Comparison of ENCODE assay signal across 20 cellular contexts in the genomic region with DNA sequence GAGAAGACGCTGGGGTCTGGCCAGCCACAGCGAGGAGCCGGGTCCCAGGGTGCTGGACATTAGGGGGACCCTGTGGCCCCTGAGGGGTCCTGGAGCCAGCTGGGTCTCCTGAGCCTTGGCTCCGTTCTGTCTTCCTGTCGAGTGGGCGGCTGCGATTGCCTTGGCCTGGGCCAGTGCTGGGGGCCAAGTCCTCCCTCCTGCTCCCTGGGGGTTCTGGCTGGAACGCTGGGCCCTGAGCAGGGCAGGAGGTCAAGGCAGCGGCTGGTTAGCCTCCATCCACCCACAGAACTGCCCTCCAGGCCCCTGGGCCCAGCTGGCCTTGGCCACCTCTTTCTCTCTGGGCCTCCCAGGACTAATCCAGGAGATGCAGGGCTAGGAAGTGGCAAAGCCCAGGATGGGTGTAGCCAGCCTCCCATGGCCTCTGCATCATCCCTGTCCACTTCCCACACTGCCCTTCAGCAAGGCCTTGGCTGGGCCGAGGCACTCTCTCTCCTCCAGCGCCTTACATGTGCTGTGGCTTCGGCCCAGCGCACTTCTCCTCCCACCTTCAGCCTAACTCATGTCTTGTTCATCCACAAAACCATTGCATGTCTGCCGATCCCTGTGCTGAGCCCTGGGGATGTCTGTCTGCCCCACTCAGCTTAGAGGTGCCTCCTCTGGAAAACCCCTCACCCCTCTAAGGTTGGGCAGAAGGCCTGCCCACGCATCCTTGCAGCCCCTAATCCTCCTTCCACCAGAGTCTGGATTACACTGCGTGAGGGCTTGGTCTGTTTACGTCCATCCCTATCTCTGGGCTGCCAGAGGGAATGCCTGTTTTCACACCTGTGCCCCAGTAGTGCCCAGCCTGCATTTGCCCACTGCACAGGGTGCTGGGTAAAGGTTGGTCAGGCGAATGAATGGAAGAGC. TPM values are rescaled to one million over a fixed set of nuclear protein-coding genes. Genes with fewer than 3 reads are reported as not detected.
DNase-seq lines count a peak whose midpoint lies in the region; ATAC-seq, FAIRE-seq and TF ChIP-seq lines count a peak whose summit lies in the region.
"Had no signal": no experiment of that assay in that cellular context is flagged by ENCODE, and none has a peak within 500 bp of the region (broad histone marks: within the 10 kb centered on the region; RNA-seq: fewer than 3 reads in every experiment).

No MANE protein-coding gene starts in this region.

- H3K27ac ChIP-seq in HUES6 (ENCODE audit: low read depth, low read length) (no peak overlapping the region), kidney (ENCODE audit: low read depth in 2 of 2, low read length in 2 of 2) (peak overlapping the region; percentile 13 to 77), smooth muscle cell (ENCODE audit: low read depth) (peak overlapping the region; percentile 91), SJCRH30 (no peak overlapping the region)
- H3K27ac ChIP-seq: tibial artery, VCaP had no signal

- H3F3A ChIP-seq in smooth muscle cell (ENCODE audit: low read depth): peaks cover 9% of the 10 kb centered on the region

- H3K27ac Mint-ChIP-seq in WTC11: peak overlapping the region; percentile 65; the same call in 1 of the 2 replicates
- H3K27ac Mint-ChIP-seq: activated naive CD4-positive, alpha-beta T cell treated with anti-CD3 and anti-CD28 coated beads for 36 hours had no signal

- DNase-seq in WTC11 (ENCODE audit: low spot score): no peak
- DNase-seq in kidney: peak; percentile 85
- DNase-seq in smooth muscle cell (lab: John Stamatoyannopoulos, UW; ENCODE audit: unreplicated experiment): no peak
- DNase-seq in T-helper 1 cell: no peak
- DNase-seq in central memory CD4-positive, alpha-beta T cell: no peak
- DNase-seq in SJCRH30: no peak
- DNase-seq: activated naive CD4-positive, alpha-beta T cell treated with anti-CD3 and anti-CD28 coated beads for 36 hours; COR-L47; Karpas-422; NCI-H1092 treated with DMSO at 0.1 percent for 48 hours; NCI-H2029 treated with DMSO at 0.1 percent for 48 hours; NCI-H446; NK-92 treated with Interleukin-12 subunit alpha and Interleukin-12 subunit beta, amount 100 ng/mL, for 24 hours; stimulated activated naive CD4-positive, alpha-beta T cell; tibial artery had no signal

- H3K27me3 ChIP-seq in HUES6 (ENCODE audit: control insufficient read depth, insufficient read depth, low read length) (peaks cover 5% of the 10 kb centered on the region), smooth muscle cell (ENCODE audit: low read depth) (no peaks in the 10 kb centered on the region), SJCRH30 (peaks cover 17% of the 10 kb centered on the region; the same call in 1 of the 2 replicates)

- no peak overlapping the region for H3K4me3 Mint-ChIP-seq in WTC11
- H3K4me3 Mint-ChIP-seq: activated naive CD4-positive, alpha-beta T cell treated with anti-CD3 and anti-CD28 coated beads for 36 hours had no signal

- ATAC-seq in WTC11 (no peak), GM18861 (IDR thresholded peaks at IDR 0.05; ENCODE audit: unreplicated experiment) (no peak)
- ATAC-seq: sciatic nerve had no signal

- POLR2A ChIA-PET in WTC11 (lab: Charles Lee): interaction anchor here (0.6 kb wide), 1 partner anchor 137 kb away, joined by 6 read pairs; no protein-coding TSS in a partner anchor

- peaks cover 10% of the 10 kb centered on the region for H3K79me2 ChIP-seq in smooth muscle cell (ENCODE audit: low read depth)

- H3K36me3 ChIP-seq in HUES6 (ENCODE audit: control insufficient read depth, insufficient read depth, low read length) (0 out of 2 replicates have a peak, but pooled peaks cover 3% of the 10 kb centered on the region), kidney (ENCODE audit: control insufficient read depth in 1 of 2, insufficient read depth in 2 of 2, low read length in 2 of 2) (no peaks in the 10 kb centered on the region), smooth muscle cell (ENCODE audit: low read depth) (no peaks in the 10 kb centered on the region), SJCRH30 (no peaks in the 10 kb centered on the region)
- H3K36me3 ChIP-seq: tibial artery had no signal

- peak overlapping the region; percentile 88 for H3K4me2 ChIP-seq in smooth muscle cell

- no peak for TF ChIP-seq CTCF in WTC11 (IDR thresholded peaks at IDR 0.05)
- TF ChIP-seq CTCF in kidney (IDR thresholded peaks at IDR 0.05; ENCODE audit: borderline replicate concordance, extremely low read depth, insufficient read depth): no peak
- TF ChIP-seq CTCF in smooth muscle cell (IDR thresholded peaks at IDR 0.05; ENCODE audit: borderline replicate concordance, insufficient read depth, poor library complexity, severe bottlenecking): no peak

- H3K4me3 ChIP-seq in HUES6 (ENCODE audit: low read depth, low read length) (no peak overlapping the region), kidney (ENCODE audit: low read length in 2 of 2) (no peak overlapping the region), smooth muscle cell (no peak overlapping the region), SJCRH30 (no peak overlapping the region)
- H3K4me3 ChIP-seq: tibial artery had no signal

- no peak for FAIRE-seq in kidney (lab: Jason Lieb, UNC)
- FAIRE-seq: endothelial cell of umbilical vein had no signal

- CTCF ChIA-PET in WTC11 (lab: Charles Lee): interaction anchor here (1.4 to 1.9 kb wide), 2 partner anchors 16 to 32 kb away, joined by 4 to 8 read pairs; no protein-coding TSS in a partner anchor

- H4K20me1 ChIP-seq in smooth muscle cell (ENCODE audit: low read depth): no peaks in the 10 kb centered on the region

- no peaks in the 10 kb centered on the region for H3K9me3 Mint-ChIP-seq in WTC11
- H3K9me3 Mint-ChIP-seq: activated naive CD4-positive, alpha-beta T cell treated with anti-CD3 and anti-CD28 coated beads for 36 hours had no signal

- H3K4me1 ChIP-seq in HUES6 (ENCODE audit: control insufficient read depth, insufficient read depth, low read length): peaks cover 42% of the 10 kb centered on the region
- H3K4me1 ChIP-seq in kidney (ENCODE audit: control insufficient read depth in 1 of 2, insufficient read depth in 1 of 2, low read depth in 1 of 2, low read length in 2 of 2): peaks cover 0 to 4% of the 10 kb centered on the region in 2 donors
- peaks cover 12% of the 10 kb centered on the region for H3K4me1 ChIP-seq in smooth muscle cell (ENCODE audit: low read depth)
- H3K4me1 ChIP-seq in SJCRH30: peaks cover 6% of the 10 kb centered on the region; the same call in 1 of the 2 replicates

- H3K4me1 Mint-ChIP-seq in WTC11: peaks cover 46% of the 10 kb centered on the region

- H3K9ac ChIP-seq in HUES6 (ENCODE audit: low read length): peak overlapping the region; percentile 15
- H3K9ac ChIP-seq in kidney (ENCODE audit: low read length in 2 of 2): no peak overlapping the region
- no peak overlapping the region for H3K9ac ChIP-seq in smooth muscle cell (ENCODE audit: low read depth)

- H3K27me3 Mint-ChIP-seq in WTC11 (ENCODE audit: low read depth): peaks cover 5% of the 10 kb centered on the region

- H3K9me3 ChIP-seq in HUES6 (ENCODE audit: control insufficient read depth, insufficient read depth, low read depth, low read length) (no peaks in the 10 kb centered on the region), kidney (ENCODE audit: control insufficient read depth in 1 of 2, low read length in 2 of 2) (no peaks in the 10 kb centered on the region), smooth muscle cell (replicated peaks; ENCODE audit: low read depth) (no peaks in the 10 kb centered on the region), SJCRH30 (replicated peaks) (no peaks in the 10 kb centered on the region)
- H3K9me3 ChIP-seq: tibial artery had no signal

- no peak overlapping the region for H2AFZ ChIP-seq in smooth muscle cell (ENCODE audit: low read depth)

- WGBS in smooth muscle cell (ENCODE audit: low lambda C conversion rate): 57% methylated on average over 18 of the region's 18 CpGs

- intact Hi-C loops in kidney (cut with DNase I): no loop called here

- peaks cover 3% of the 10 kb centered on the region; the same call in 1 of the 2 replicates for H3K36me3 Mint-ChIP-seq in WTC11

TF ChIP-seq in WTC11, 78 proteins besides CTCF, POLR2A, EP300 and RAD21:
- TF ChIP-seq, protein P1, sequence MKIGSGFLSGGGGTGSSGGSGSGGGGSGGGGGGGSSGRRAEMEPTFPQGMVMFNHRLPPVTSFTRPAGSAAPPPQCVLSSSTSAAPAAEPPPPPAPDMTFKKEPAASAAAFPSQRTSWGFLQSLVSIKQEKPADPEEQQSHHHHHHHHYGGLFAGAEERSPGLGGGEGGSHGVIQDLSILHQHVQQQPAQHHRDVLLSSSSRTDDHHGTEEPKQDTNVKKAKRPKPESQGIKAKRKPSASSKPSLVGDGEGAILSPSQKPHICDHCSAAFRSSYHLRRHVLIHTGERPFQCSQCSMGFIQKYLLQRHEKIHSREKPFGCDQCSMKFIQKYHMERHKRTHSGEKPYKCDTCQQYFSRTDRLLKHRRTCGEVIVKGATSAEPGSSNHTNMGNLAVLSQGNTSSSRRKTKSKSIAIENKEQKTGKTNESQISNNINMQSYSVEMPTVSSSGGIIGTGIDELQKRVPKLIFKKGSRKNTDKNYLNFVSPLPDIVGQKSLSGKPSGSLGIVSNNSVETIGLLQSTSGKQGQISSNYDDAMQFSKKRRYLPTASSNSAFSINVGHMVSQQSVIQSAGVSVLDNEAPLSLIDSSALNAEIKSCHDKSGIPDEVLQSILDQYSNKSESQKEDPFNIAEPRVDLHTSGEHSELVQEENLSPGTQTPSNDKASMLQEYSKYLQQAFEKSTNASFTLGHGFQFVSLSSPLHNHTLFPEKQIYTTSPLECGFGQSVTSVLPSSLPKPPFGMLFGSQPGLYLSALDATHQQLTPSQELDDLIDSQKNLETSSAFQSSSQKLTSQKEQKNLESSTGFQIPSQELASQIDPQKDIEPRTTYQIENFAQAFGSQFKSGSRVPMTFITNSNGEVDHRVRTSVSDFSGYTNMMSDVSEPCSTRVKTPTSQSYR (CRISPR knock-in tag; IDR thresholded peaks at IDR 0.05): no peak
- TF ChIP-seq, protein P2, sequence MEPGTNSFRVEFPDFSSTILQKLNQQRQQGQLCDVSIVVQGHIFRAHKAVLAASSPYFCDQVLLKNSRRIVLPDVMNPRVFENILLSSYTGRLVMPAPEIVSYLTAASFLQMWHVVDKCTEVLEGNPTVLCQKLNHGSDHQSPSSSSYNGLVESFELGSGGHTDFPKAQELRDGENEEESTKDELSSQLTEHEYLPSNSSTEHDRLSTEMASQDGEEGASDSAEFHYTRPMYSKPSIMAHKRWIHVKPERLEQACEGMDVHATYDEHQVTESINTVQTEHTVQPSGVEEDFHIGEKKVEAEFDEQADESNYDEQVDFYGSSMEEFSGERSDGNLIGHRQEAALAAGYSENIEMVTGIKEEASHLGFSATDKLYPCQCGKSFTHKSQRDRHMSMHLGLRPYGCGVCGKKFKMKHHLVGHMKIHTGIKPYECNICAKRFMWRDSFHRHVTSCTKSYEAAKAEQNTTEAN (CRISPR knock-in tag; IDR thresholded peaks at IDR 0.05): no peak
- no peak for TF ChIP-seq NFE2L1 (CRISPR knock-in tag; IDR thresholded peaks at IDR 0.05)
TF ChIP-seq in WTC11: peak in this region for 0.

RNA-seq across cellular contexts. Expression of a gene that starts 5.0 kb away (rescaled TPM):
- 35.9 to 50.9 TPM (median 36.0 TPM) in 3 replicates for total RNA-seq in WTC11 (2021)
- total RNA-seq in kidney: 13.8 TPM
- 13.4 TPM for polyA plus RNA-seq in kidney (ENCODE audit: insufficient read depth, low read depth, low replicate concordance)
- 21.3 and 26.9 TPM in 2 replicates for total RNA-seq in smooth muscle cell
- 49.0 and 72.0 TPM in 2 replicates for polyA plus RNA-seq in smooth muscle cell
- not detected in 2 replicates for total RNA-seq in SJCRH30 (2014; rRNA removed; shearing (Covaris generic))

Comparison
In these comparisons a context has a peak if more than half of its experiments do, and no peak if none do; other contexts are left out.
1. H3K27ac ChIP-seq: peak in kidney (2 of 2) and smooth muscle cell (single experiment); none in HUES6 (single experiment) and SJCRH30 (single experiment).
2. RNA of a gene that starts 5.0 kb away (total RNA-seq): 35.9 to 50.9 TPM in WTC11, 21.3 to 26.9 TPM in smooth muscle cell and 13.8 TPM in kidney (single experiment); not detected in SJCRH30; every median in the first group is over 10 times any median in the second.